15 cellular contexts compared by ENCODE assay signal in the genomic region with DNA sequence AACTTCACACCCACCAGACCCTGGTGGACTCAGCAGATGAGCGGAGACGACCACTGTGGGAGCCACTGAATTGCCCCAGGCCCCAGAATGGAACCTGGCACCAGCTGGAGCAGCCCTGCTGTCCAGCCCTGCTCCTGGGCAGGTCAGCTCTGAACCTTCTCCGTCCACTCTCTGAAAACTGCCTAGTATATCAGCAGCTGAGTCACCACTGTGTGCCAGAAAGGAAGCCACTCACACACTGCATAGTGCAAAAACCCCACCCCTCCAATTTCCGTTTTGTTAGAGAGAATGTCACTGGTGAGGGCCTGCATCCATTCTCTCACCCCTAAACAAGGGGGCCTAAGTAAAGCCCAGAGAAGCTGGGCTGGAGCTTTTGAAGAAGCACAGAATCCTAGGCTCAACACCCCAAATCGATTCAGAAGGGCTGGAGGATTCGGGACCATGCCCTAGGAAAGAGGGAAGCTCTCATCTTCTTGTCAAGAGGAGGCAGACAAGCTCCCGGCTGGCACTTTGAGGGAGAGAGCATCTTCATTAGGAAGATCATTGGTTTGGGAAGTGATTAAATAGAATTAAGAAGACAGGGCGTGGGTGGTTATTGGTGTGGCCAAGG. TPM values are rescaled to one million over a fixed set of nuclear protein-coding genes. Genes with fewer than 3 reads are reported as not detected.
DNase-seq lines count a peak whose midpoint lies in the region; TF ChIP-seq lines count a peak whose summit lies in the region.
"Had no signal": no experiment of that assay in that cellular context is flagged by ENCODE, and none has a peak within 500 bp of the region (broad histone marks: within the 10 kb centered on the region; RNA-seq: fewer than 3 reads in every experiment).

No MANE protein-coding gene starts in this region.

- H3K9me3 ChIP-seq in H9 (ENCODE audit: control insufficient read depth, low read depth, low read length) = no peaks in the 10 kb centered on the region
- H3K9me3 ChIP-seq: BE2C, sigmoid colon, tibial artery had no signal

- H3K4me1 ChIP-seq in H9 (ENCODE audit: insufficient read depth, low read length) = no peaks in the 10 kb centered on the region
- H3K4me1 ChIP-seq: BE2C had no signal

- no peak overlapping the region for H3K9ac ChIP-seq in H9 (ENCODE audit: extremely low read depth, insufficient read length, low read length)

- no CpG with 5 or more reads among the region's 8 CpGs for WGBS in H9 (ENCODE audit: extremely low coverage, insufficient read length, low lambda C conversion rate)

- H3K18ac ChIP-seq in H9 (ENCODE audit: insufficient read length, low read depth, low read length) = no peak overlapping the region

- no peak overlapping the region for H2BK12ac ChIP-seq in H9 (ENCODE audit: insufficient read length, low read depth, low read length)

- no peaks in the 10 kb centered on the region; the same call in 1 of the 2 replicates for H3K27me3 ChIP-seq in H9 (ENCODE audit: insufficient read depth, low read length)
- H3K27me3 ChIP-seq: BE2C, sigmoid colon, tibial artery had no signal

- H3K4me3 ChIP-seq in cardiac fibroblast (replicated peaks in 1 of 2; ENCODE audit: low read depth in 2 of 2, low read length in 2 of 2) = no peak overlapping the region
- H3K4me3 ChIP-seq: sigmoid colon, SK-N-MC, tibial artery had no signal

- H4K8ac ChIP-seq in H9 (replicated peaks; ENCODE audit: insufficient read length, low read depth, low read length) = no peak overlapping the region

- no peaks in the 10 kb centered on the region for H3K36me3 Mint-ChIP-seq in H9 (ENCODE audit: insufficient read depth in 1 of 3, low read depth in 3 of 3)

- H3K27ac Mint-ChIP-seq in H9 = peak overlapping the region in 1 of 3 experiments; percentile 28; a peak in 2 of 7 replicates

- H3K23ac ChIP-seq in H9 (ENCODE audit: insufficient read length, low read depth, low read length) = no peak overlapping the region

- H3K79me1 ChIP-seq in H9 (ENCODE audit: insufficient read depth, low read depth, low read length, poor library complexity, severe bottlenecking) = no peaks in the 10 kb centered on the region

- no peak overlapping the region for H2AK5ac ChIP-seq in H9 (ENCODE audit: insufficient read length, low read length)

- H4K20me1 ChIP-seq in H9 (ENCODE audit: control insufficient read depth, insufficient read depth, insufficient read length) = no peaks in the 10 kb centered on the region

- no peaks in the 10 kb centered on the region for H3K23me2 ChIP-seq in H9 (ENCODE audit: insufficient read length, low read depth, low read length, poor library complexity, severe bottlenecking)

- H3K27ac ChIP-seq in H9 (ENCODE audit: insufficient read length, low read depth, low read length) = no peak overlapping the region
- H3K27ac ChIP-seq: SK-N-MC had no signal

- H3K4ac ChIP-seq in H9 (ENCODE audit: low read depth, low read length) = no peak overlapping the region

- no peak overlapping the region for H2AFZ ChIP-seq in H9 (ENCODE audit: low read length)

- no peak overlapping the region for H3K4me3 Mint-ChIP-seq in H9

- TF ChIP-seq CTCF in H9 (conservative IDR thresholded peaks at IDR 0.05) (no peak), cardiac fibroblast (IDR thresholded peaks at IDR 0.05; ENCODE audit: low read depth, low read length) (no peak)

- no peak overlapping the region for H2BK5ac ChIP-seq in H9 (ENCODE audit: insufficient read length, low read length)

- peak; percentile 80 for DNase-seq in A172 (ENCODE audit: low spot score)
- peak; percentile 5 for DNase-seq in H9
- DNase-seq in cardiac fibroblast (ENCODE audit: low read depth in 2 of 2) = peak; percentile 4 to 29
- peak; percentile 33 for DNase-seq in kidney tubule cell (ENCODE audit: low spot score)
- no peak for DNase-seq in SKM-1 treated with dmso at 0.1 percent for 144 hours (lab: John Stamatoyannopoulos, UW; ENCODE audit: unreplicated experiment)
- DNase-seq in DMS53 treated with DMSO at 0.1 percent for 48 hours (lab: John Stamatoyannopoulos, UW; ENCODE audit: unreplicated experiment) = no peak
- no peak for DNase-seq in KG1 (lab: John Stamatoyannopoulos, UW)
- DNase-seq in NCI-H1436 (lab: John Stamatoyannopoulos, UW) = no peak
- DNase-seq: BE2C, GF-D8, midbrain, NCI-H524, sigmoid colon had no signal

- H3T11ph ChIP-seq in H9 (ENCODE audit: low read length) = no peak overlapping the region

- peaks cover 13 to 23% of the 10 kb centered on the region in 2 experiments for H3K4me1 Mint-ChIP-seq in H9

- H3K4me2 ChIP-seq in H9 (ENCODE audit: insufficient read depth, insufficient read length, low read length) = no peak overlapping the region

- H3K79me2 ChIP-seq in H9 (ENCODE audit: insufficient read depth, low read length) = no peaks in the 10 kb centered on the region

- H3K27me3 Mint-ChIP-seq in H9 (ENCODE audit: low read depth) = no peaks in the 10 kb centered on the region; the same call in 1 of the 2 replicates

- no peak overlapping the region for H2BK20ac ChIP-seq in H9 (ENCODE audit: low read depth, low read length, poor library complexity, severe bottlenecking)

- H2BK15ac ChIP-seq in H9 (ENCODE audit: low read depth, low read length) = no peak overlapping the region

- H3K14ac ChIP-seq in H9 (ENCODE audit: insufficient read depth, low read length) = no peak overlapping the region

- H3K9me3 Mint-ChIP-seq in H9 = no peaks in the 10 kb centered on the region

- H2BK120ac ChIP-seq in H9 (ENCODE audit: low read depth, low read length, poor library complexity, severe bottlenecking) = no peak overlapping the region

- H4K5ac ChIP-seq in H9 (ENCODE audit: insufficient read length, low read depth, low read length) = no peak overlapping the region

- H4K91ac ChIP-seq in H9 (ENCODE audit: insufficient read length, low read depth, low read length) = no peak overlapping the region

- no peak overlapping the region for H3K56ac ChIP-seq in H9 (ENCODE audit: insufficient read length, low read depth, low read length)

RNA-seq across cellular contexts. Expression of a gene that starts 44.5 kb away (rescaled TPM):
- total RNA-seq in A172 (2014; rRNA removed; shearing (Covaris generic)) = 3.7 and 5.7 TPM in 2 replicates
- total RNA-seq in H9 (2021) = 1.5 and 1.7 TPM in 2 replicates

Comparison
In these comparisons a context has a peak if more than half of its experiments do, and no peak if none do; other contexts are left out.
1. DNase-seq: peak in A172 (single experiment), H9 (single experiment), cardiac fibroblast (2 of 2) and kidney tubule cell (single experiment); none in SKM-1 treated with dmso at 0.1 percent for 144 hours (single experiment), DMS53 treated with DMSO at 0.1 percent for 48 hours (single experiment), KG1 (single experiment) and NCI-H1436 (single experiment).